In the genomic region with DNA sequence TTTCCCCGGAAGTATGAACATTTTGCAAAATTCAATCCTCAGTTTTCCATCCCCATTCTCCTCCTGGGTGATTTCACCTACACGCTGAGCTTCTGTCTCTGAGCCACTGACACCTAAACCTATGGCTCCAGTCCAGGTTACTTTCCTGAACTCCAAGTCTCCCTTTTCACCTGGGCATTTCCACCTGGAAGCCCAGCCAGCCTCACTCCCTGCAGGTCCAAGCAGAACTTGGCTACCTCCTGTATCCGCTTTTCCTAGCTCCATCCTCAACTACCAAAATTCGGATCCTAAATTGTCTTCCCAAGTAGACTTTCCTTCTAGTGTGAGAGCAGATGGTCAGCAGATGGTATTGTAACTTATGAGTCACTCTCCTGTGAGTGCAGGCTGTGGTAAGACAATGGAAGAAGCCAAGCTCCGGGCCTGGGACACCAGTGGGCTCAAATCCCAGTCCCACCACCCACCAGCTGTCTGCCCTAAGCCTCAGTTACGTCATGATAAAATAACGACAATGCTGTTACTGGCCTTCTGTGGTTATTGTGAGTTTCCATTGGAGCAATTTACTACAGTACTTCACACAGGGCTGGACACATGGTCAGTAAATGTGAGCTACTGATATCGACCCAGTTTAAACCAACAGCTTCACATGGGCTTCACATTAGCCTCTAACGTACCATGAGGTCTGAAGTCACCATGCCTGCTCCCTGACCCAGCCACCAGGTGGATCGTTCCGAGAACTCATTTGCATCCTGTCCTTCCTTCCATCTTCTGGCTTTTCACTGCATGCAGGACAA, we compare ENCODE assay signal across 1 cellular context.
TF ChIP-seq lines count a peak whose summit lies in the region.

No MANE protein-coding gene starts in this region.

TF ChIP-seq in GM23338, 12 proteins besides CTCF, POLR2A, EP300 and RAD21 (continued from another document):
- TF ChIP-seq, protein P1, sequence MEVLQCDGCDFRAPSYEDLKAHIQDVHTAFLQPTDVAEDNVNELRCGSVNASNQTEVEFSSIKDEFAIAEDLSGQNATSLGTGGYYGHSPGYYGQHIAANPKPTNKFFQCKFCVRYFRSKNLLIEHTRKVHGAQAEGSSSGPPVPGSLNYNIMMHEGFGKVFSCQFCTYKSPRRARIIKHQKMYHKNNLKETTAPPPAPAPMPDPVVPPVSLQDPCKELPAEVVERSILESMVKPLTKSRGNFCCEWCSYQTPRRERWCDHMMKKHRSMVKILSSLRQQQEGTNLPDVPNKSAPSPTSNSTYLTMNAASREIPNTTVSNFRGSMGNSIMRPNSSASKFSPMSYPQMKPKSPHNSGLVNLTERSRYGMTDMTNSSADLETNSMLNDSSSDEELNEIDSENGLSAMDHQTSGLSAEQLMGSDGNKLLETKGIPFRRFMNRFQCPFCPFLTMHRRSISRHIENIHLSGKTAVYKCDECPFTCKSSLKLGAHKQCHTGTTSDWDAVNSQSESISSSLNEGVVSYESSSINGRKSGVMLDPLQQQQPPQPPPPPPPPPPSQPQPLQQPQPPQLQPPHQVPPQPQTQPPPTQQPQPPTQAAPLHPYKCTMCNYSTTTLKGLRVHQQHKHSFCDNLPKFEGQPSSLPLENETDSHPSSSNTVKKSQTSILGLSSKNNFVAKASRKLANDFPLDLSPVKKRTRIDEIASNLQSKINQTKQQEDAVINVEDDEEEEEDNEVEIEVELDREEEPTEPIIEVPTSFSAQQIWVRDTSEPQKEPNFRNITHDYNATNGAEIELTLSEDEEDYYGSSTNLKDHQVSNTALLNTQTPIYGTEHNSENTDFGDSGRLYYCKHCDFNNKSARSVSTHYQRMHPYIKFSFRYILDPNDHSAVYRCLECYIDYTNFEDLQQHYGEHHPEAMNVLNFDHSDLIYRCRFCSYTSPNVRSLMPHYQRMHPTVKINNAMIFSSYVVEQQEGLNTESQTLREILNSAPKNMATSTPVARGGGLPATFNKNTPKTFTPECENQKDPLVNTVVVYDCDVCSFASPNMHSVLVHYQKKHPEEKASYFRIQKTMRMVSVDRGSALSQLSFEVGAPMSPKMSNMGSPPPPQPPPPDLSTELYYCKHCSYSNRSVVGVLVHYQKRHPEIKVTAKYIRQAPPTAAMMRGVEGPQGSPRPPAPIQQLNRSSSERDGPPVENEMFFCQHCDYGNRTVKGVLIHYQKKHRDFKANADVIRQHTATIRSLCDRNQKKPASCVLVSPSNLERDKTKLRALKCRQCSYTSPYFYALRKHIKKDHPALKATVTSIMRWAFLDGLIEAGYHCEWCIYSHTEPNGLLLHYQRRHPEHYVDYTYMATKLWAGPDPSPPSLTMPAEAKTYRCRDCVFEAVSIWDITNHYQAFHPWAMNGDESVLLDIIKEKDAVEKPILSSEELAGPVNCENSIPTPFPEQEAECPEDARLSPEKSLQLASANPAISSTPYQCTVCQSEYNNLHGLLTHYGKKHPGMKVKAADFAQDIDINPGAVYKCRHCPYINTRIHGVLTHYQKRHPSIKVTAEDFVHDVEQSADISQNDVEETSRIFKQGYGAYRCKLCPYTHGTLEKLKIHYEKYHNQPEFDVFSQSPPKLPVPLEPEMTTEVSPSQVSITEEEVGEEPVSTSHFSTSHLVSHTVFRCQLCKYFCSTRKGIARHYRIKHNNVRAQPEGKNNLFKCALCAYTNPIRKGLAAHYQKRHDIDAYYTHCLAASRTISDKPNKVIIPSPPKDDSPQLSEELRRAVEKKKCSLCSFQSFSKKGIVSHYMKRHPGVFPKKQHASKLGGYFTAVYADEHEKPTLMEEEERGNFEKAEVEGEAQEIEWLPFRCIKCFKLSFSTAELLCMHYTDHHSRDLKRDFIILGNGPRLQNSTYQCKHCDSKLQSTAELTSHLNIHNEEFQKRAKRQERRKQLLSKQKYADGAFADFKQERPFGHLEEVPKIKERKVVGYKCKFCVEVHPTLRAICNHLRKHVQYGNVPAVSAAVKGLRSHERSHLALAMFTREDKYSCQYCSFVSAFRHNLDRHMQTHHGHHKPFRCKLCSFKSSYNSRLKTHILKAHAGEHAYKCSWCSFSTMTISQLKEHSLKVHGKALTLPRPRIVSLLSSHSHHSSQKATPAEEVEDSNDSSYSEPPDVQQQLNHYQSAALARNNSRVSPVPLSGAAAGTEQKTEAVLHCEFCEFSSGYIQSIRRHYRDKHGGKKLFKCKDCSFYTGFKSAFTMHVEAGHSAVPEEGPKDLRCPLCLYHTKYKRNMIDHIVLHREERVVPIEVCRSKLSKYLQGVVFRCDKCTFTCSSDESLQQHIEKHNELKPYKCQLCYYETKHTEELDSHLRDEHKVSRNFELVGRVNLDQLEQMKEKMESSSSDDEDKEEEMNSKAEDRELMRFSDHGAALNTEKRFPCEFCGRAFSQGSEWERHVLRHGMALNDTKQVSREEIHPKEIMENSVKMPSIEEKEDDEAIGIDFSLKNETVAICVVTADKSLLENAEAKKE (CRISPR knock-in tag; IDR thresholded peaks at IDR 0.05): no peak
- TF ChIP-seq EZH2 (IDR thresholded peaks at IDR 0.05; ENCODE audit: low read depth, unreplicated experiment) (no peak), EZH2phosphoT487 (IDR thresholded peaks at IDR 0.05; ENCODE audit: unreplicated experiment) (no peak), JUNB (IDR thresholded peaks at IDR 0.05; ENCODE audit: unreplicated experiment) (no peak)
